Comparison of ENCODE assay signal across 24 cellular contexts in genomic region chr2:38957972-38958371, GRCh38.
"Had no signal": no experiment of that assay in that cellular context is flagged by ENCODE, and none has a peak within 500 bp of the region (broad histone marks: within the 10 kb centered on the region; RNA-seq: fewer than 3 reads in every experiment).

No MANE protein-coding gene starts in this region.

- H3K27ac ChIP-seq: colonic mucosa, epithelial cell of prostate, esophagus squamous epithelium, gastrocnemius medialis, heart right ventricle, left lung, lower lobe of right lung had no signal

- H3K4me1 ChIP-seq: colonic mucosa had no signal

- H3K36me3 Mint-ChIP-seq: mesothelial cell of epicardium had no signal

- ATAC-seq: effector memory CD8-positive, alpha-beta T cell; esophagus mucosa; heart right ventricle; left cardiac atrium; left lung; left ventricle myocardium superior; lower lobe of right lung; mucosa of descending colon had no signal

- H3K9me3 ChIP-seq: colonic mucosa, esophagus squamous epithelium, gastrocnemius medialis, heart right ventricle, left lung, lower lobe of right lung, mucosa of descending colon had no signal

- DNase-seq: colonic mucosa; cortex of kidney; effector CD8-positive, alpha-beta T cell; effector memory CD8-positive, alpha-beta T cell; endodermal cell; erythroblast; esophagus squamous epithelium; foreskin fibroblast; foreskin melanocyte; glutamatergic neuron; head of caudate nucleus; heart right ventricle; hippocampal formation; left cardiac atrium; left lung; left ventricle myocardium superior; lower lobe of right lung; mesenchymal stem cell; mucosa of descending colon had no signal

- H3K27me3 ChIP-seq: colonic mucosa, gastrocnemius medialis, heart right ventricle had no signal

- H3K36me3 ChIP-seq: colonic mucosa, esophagus squamous epithelium, gastrocnemius medialis, heart right ventricle, left lung, lower lobe of right lung had no signal

- H3K9me3 Mint-ChIP-seq: dendritic cell treated with granulocyte-macrophage colony-stimulating factor and Interleukin-4, amounts not matched to agents 40 ng/mL and 50 ng/mL, for 4 days; effector memory CD8-positive, alpha-beta T cell; mesothelial cell of epicardium had no signal

- H3K4me1 Mint-ChIP-seq: endodermal cell, mesothelial cell of epicardium had no signal

- H3K4me3 Mint-ChIP-seq: dendritic cell treated with granulocyte-macrophage colony-stimulating factor and Interleukin-4, amounts not matched to agents 40 ng/mL and 50 ng/mL, for 4 days; effector memory CD8-positive, alpha-beta T cell; endodermal cell; mesothelial cell of epicardium had no signal

- H3K27ac Mint-ChIP-seq: dendritic cell treated with granulocyte-macrophage colony-stimulating factor and Interleukin-4, amounts not matched to agents 40 ng/mL and 50 ng/mL, for 4 days; effector memory CD8-positive, alpha-beta T cell; endodermal cell; mesothelial cell of epicardium had no signal

- H3K4me3 ChIP-seq: colonic mucosa, esophagus squamous epithelium, gastrocnemius medialis, heart right ventricle, left lung, lower lobe of right lung, mucosa of descending colon had no signal
